ENCODE assay signal across 8 cellular contexts in genomic region chr18:21740474-21740723, GRCh38. TPM values are rescaled to one million over a fixed set of nuclear protein-coding genes. Genes with fewer than 3 reads are reported as not detected.
DNase-seq lines count a peak whose midpoint lies in the region; ATAC-seq and TF ChIP-seq lines count a peak whose summit lies in the region.

No MANE protein-coding gene starts in this region.

- peak overlapping the region; percentile 95 for H3K27ac Mint-ChIP-seq in activated CD8-positive, alpha-beta T cell treated with anti-CD3 and anti-CD28 coated beads for 36 hours
- H3K27ac Mint-ChIP-seq in neural progenitor cell = no peak overlapping the region

- H3K4me1 ChIP-seq in neural progenitor cell (peaks cover 35% of the 10 kb centered on the region), upper lobe of left lung (peaks cover 10 to 36% (median 23%) of the 10 kb centered on the region in 4 donors)

- peaks cover 8% of the 10 kb centered on the region for H3K9me3 Mint-ChIP-seq in activated CD8-positive, alpha-beta T cell treated with anti-CD3 and anti-CD28 coated beads for 36 hours
- peaks cover 25% of the 10 kb centered on the region for H3K9me3 Mint-ChIP-seq in neural progenitor cell

- POLR2A ChIA-PET in activated CD8-positive, alpha-beta T cell treated with anti-CD3 and anti-CD28 coated beads for 36 hours (lab: Charles Lee) = interaction anchor here (1.2 to 1.5 kb wide), 2 partner anchors 36 to 140 kb away, joined by 5 to 7 read pairs; partner anchors contain the start of genes ABHD3 and ESCO1

- no peaks in the 10 kb centered on the region for H3K27me3 Mint-ChIP-seq in activated CD8-positive, alpha-beta T cell treated with anti-CD3 and anti-CD28 coated beads for 36 hours
- peaks cover 7% of the 10 kb centered on the region for H3K27me3 Mint-ChIP-seq in neural progenitor cell (ENCODE audit: insufficient read depth, low read depth)

- no peaks in the 10 kb centered on the region for H3K27me3 ChIP-seq in neural progenitor cell
- no peaks in the 10 kb centered on the region for H3K27me3 ChIP-seq in upper lobe of left lung

- no peak overlapping the region for H3K9ac ChIP-seq in neural progenitor cell

- intact Hi-C loops in activated CD8-positive, alpha-beta T cell treated with anti-CD3 and anti-CD28 coated beads for 36 hours (cut with micrococcal nuclease) = loop anchor here (5.0 kb wide), 2 partner anchors 33 to 128 kb away; partner anchors contain the start of gene SNRPD1

- peaks cover 41% of the 10 kb centered on the region for H3K79me2 ChIP-seq in neural progenitor cell (ENCODE audit: low read depth)

- ATAC-seq in GM21786 (IDR thresholded peaks at IDR 0.05; ENCODE audit: unreplicated experiment) = peak; percentile 95
- peak; percentile 97 for ATAC-seq in activated CD8-positive, alpha-beta T cell treated with anti-CD3 and anti-CD28 coated beads for 36 hours
- peak; percentile 99 to 100 for ATAC-seq in upper lobe of left lung (ENCODE audit: low FRiP score in 2 of 2)

- H3K4me1 Mint-ChIP-seq in activated CD8-positive, alpha-beta T cell treated with anti-CD3 and anti-CD28 coated beads for 36 hours (ENCODE audit: low read depth) = peaks cover 34% of the 10 kb centered on the region
- peaks cover 40% of the 10 kb centered on the region for H3K4me1 Mint-ChIP-seq in neural progenitor cell

- peak overlapping the region; percentile 74 for H2AFZ ChIP-seq in neural progenitor cell (replicated peaks)

- H3K4me3 Mint-ChIP-seq in activated CD8-positive, alpha-beta T cell treated with anti-CD3 and anti-CD28 coated beads for 36 hours = peak overlapping the region; percentile 94
- peak overlapping the region; percentile 91 for H3K4me3 Mint-ChIP-seq in neural progenitor cell

- peaks cover 22% of the 10 kb centered on the region for H3F3A ChIP-seq in neural progenitor cell (ENCODE audit: low read depth)

- H3K9me3 ChIP-seq in neural progenitor cell (ENCODE audit: low read depth) (no peaks in the 10 kb centered on the region), upper lobe of left lung (no peaks in the 10 kb centered on the region)

- DNase-seq in LoVo (ENCODE audit: low spot score) (peak; percentile 96), fibroblast of gingiva (ENCODE audit: low read depth) (peak; percentile 96), neural progenitor cell (ENCODE audit: low spot score) (no peak), upper lobe of left lung (peak; percentile 98 to 99), NCI-H446 (lab: John Stamatoyannopoulos, UW) (no peak)
- peak; percentile 98 for DNase-seq in activated CD8-positive, alpha-beta T cell treated with anti-CD3 and anti-CD28 coated beads for 36 hours

- H3K27ac ChIP-seq in neural progenitor cell (no peak overlapping the region), upper lobe of left lung (peak overlapping the region; percentile 95 to 99 (median 98))

- CTCF ChIA-PET in activated CD8-positive, alpha-beta T cell treated with anti-CD3 and anti-CD28 coated beads for 36 hours (lab: Charles Lee) = interaction anchor here (0.6 to 1.0 kb wide), 4 partner anchors 32 to 140 kb away, joined by 3 to 4 read pairs (median 3); partner anchors contain the start of genes ESCO1 and SNRPD1

- peak overlapping the region; percentile 67 for H3K4me2 ChIP-seq in neural progenitor cell

- no peak for TF ChIP-seq POLR2A in upper lobe of left lung (IDR thresholded peaks at IDR 0.05)

- H3K36me3 Mint-ChIP-seq in activated CD8-positive, alpha-beta T cell treated with anti-CD3 and anti-CD28 coated beads for 36 hours (ENCODE audit: low read depth) = no peaks in the 10 kb centered on the region
- peaks cover 15% of the 10 kb centered on the region for H3K36me3 Mint-ChIP-seq in neural progenitor cell

- H3K4me3 ChIP-seq in GM08714 (ENCODE audit: low read length) = peak overlapping the region; percentile 96; the same call in 1 of the 2 replicates
- peak overlapping the region; percentile 81 for H3K4me3 ChIP-seq in neural progenitor cell
- H3K4me3 ChIP-seq in upper lobe of left lung = peak overlapping the region in 3 of 4 donors; percentile 79 to 99 (median 84)

- WGBS in upper lobe of left lung, 2 donors = 0% methylated on average over 10 to 14 of the region's 14 CpGs

- no peaks in the 10 kb centered on the region for H3K36me3 ChIP-seq in neural progenitor cell
- no peaks in the 10 kb centered on the region for H3K36me3 ChIP-seq in upper lobe of left lung

- TF ChIP-seq EP300 in upper lobe of left lung (IDR thresholded peaks at IDR 0.05) = no peak

- peaks cover 40% of the 10 kb centered on the region for H4K20me1 ChIP-seq in neural progenitor cell (ENCODE audit: low read depth)

- TF ChIP-seq CTCF in activated CD8-positive, alpha-beta T cell treated with anti-CD3 and anti-CD28 coated beads for 36 hours (IDR thresholded peaks at IDR 0.05) = no peak
- TF ChIP-seq CTCF in neural progenitor cell (IDR thresholded peaks at IDR 0.05) (no peak), upper lobe of left lung (IDR thresholded peaks at IDR 0.05) (no peak)

RNA-seq across cellular contexts. Expression of gene MIB1, which starts 0.2 kb away (rescaled TPM):
- 10 to 100 TPM; 34.6 to 37.4 TPM for total RNA-seq in activated CD8-positive, alpha-beta T cell treated with anti-CD3 and anti-CD28 coated beads for 36 hours
- total RNA-seq in neural progenitor cell (ENCODE audit: low replicate concordance) (83.8 and 112 TPM in 2 replicates), upper lobe of left lung (10 to 100 TPM; 12.9 to 35.2 (median 23.4) TPM)

RNA-seq across cellular contexts. Expression of gene ABHD3, which starts 35.8 kb away (rescaled TPM):
- 10 to 100 TPM; 17.8 to 18.0 TPM for total RNA-seq in activated CD8-positive, alpha-beta T cell treated with anti-CD3 and anti-CD28 coated beads for 36 hours
- total RNA-seq in neural progenitor cell (ENCODE audit: low replicate concordance) = 13.5 and 21.0 TPM in 2 replicates
- total RNA-seq in upper lobe of left lung = 10 to 100 TPM; 17.2 to 35.6 (median 21.7) TPM

Comparison
In these comparisons a context has a peak if more than half of its experiments do, and no peak if none do; other contexts are left out.
1. DNase-seq: peak in LoVo (single experiment), activated CD8-positive, alpha-beta T cell treated with anti-CD3 and anti-CD28 coated beads for 36 hours (single experiment), fibroblast of gingiva (single experiment) and upper lobe of left lung (2 of 2); none in neural progenitor cell (single experiment) and NCI-H446 (0 of 2).
2. Peak in every context shown above with its lines, with median percentiles within 50 percentile points of each other: H3K4me3 ChIP-seq and ATAC-seq.